Comparison of ENCODE assay signal across 17 cellular contexts in the genomic region with DNA sequence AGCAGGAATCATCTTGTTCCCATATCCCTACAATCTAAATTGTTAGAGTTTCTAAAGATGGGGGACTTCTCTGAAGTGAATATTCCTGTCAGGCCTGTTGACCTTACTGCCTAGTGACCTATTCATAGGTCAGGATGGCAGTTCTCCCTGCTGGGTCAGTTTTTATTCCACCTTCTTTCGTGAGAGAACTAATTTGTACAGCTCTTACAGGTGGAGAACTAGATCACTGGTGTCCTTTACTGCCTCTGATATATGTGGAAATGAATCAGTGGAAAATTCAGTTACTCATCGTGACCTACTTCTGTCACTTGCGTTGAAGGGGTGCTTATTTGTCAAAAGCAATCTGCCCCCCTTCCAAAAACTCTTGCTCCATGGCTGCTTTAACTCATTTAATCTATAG.
DNase-seq lines count a peak whose midpoint lies in the region; ATAC-seq and TF ChIP-seq lines count a peak whose summit lies in the region.
"Had no signal": no experiment of that assay in that cellular context is flagged by ENCODE, and none has a peak within 500 bp of the region (broad histone marks: within the 10 kb centered on the region; RNA-seq: fewer than 3 reads in every experiment).

No MANE protein-coding gene starts in this region.

- H3K27ac Mint-ChIP-seq in activated CD8-positive, alpha-beta T cell treated with anti-CD3 and anti-CD28 coated beads, Interleukin-2, amount 10 ng/mL, durations not matched to agents 7 days and 5 days = no peak overlapping the region
- H3K27ac Mint-ChIP-seq in Caco-2 (ENCODE audit: unreplicated experiment) = no peak overlapping the region

- H3K27me3 ChIP-seq in heart right ventricle = no peaks in the 10 kb centered on the region
- no peaks in the 10 kb centered on the region for H3K27me3 ChIP-seq in skeletal muscle tissue (ENCODE audit: control insufficient read depth in 3 of 3, insufficient read depth in 3 of 3, low read length in 3 of 3)
- no peaks in the 10 kb centered on the region for H3K27me3 ChIP-seq in neuronal stem cell (ENCODE audit: control insufficient read depth in 3 of 3, insufficient read depth in 3 of 3, low read depth in 1 of 3, low read length in 3 of 3)
- H3K27me3 ChIP-seq in Caco-2 (replicated peaks; ENCODE audit: control insufficient read depth, insufficient read depth, low read length) = no peaks in the 10 kb centered on the region

- no peaks in the 10 kb centered on the region for H3K9me3 Mint-ChIP-seq in activated T-cell treated with anti-CD3 and anti-CD28 coated beads, Interleukin-2, amount 50 U/mL, for 4 hours
- no peaks in the 10 kb centered on the region for H3K9me3 Mint-ChIP-seq in activated CD8-positive, alpha-beta T cell treated with anti-CD3 and anti-CD28 coated beads, Interleukin-2, amount 10 ng/mL, durations not matched to agents 7 days and 5 days (ENCODE audit: insufficient read depth)
- H3K9me3 Mint-ChIP-seq in Caco-2 (ENCODE audit: unreplicated experiment) = no peaks in the 10 kb centered on the region

- intact Hi-C loops in heart right ventricle (cut with DNase I) = loop anchor here in 1 of 10 donors (2.0 kb wide), 1 partner anchor 17 kb away; no protein-coding TSS in a partner anchor
- intact Hi-C loops in Caco-2 (cut with micrococcal nuclease; ENCODE audit: unreplicated experiment) = no loop called here

- H3K4me3 ChIP-seq in heart right ventricle = no peak overlapping the region
- H3K4me3 ChIP-seq in skeletal muscle tissue (ENCODE audit: low read length in 3 of 3) = no peak overlapping the region
- no peak overlapping the region for H3K4me3 ChIP-seq in neuronal stem cell (ENCODE audit: low read length in 2 of 2)
- no peak overlapping the region for H3K4me3 ChIP-seq in Caco-2 (ENCODE audit: low read depth, low read length)
- H3K4me3 ChIP-seq: GM12878 had no signal

- no peaks in the 10 kb centered on the region for H3K79me1 ChIP-seq in neuronal stem cell (ENCODE audit: low read depth, low read length)

- H3K27ac ChIP-seq in heart right ventricle = peak overlapping the region in 7 of 10 donors; percentile 11 to 62 (median 35)
- peak overlapping the region; percentile 72 for H3K27ac ChIP-seq in skeletal muscle tissue (ENCODE audit: low read depth, low read length)
- no peak overlapping the region for H3K27ac ChIP-seq in neuronal stem cell (replicated peaks; ENCODE audit: low read length)

- POLR2A ChIA-PET in activated CD8-positive, alpha-beta T cell treated with anti-CD3 and anti-CD28 coated beads, Interleukin-2, amount 10 ng/mL, durations not matched to agents 7 days and 5 days (lab: Charles Lee) = no interaction called here
- POLR2A ChIA-PET in Caco-2 (lab: Charles Lee) = no interaction called here

- no peaks in the 10 kb centered on the region for H3K9me3 ChIP-seq in heart right ventricle
- no peaks in the 10 kb centered on the region for H3K9me3 ChIP-seq in skeletal muscle tissue (ENCODE audit: control insufficient read depth in 3 of 3, low read length in 3 of 3)
- no peaks in the 10 kb centered on the region for H3K9me3 ChIP-seq in neuronal stem cell (replicated peaks in 1 of 2; ENCODE audit: control insufficient read depth in 2 of 2, insufficient read depth in 1 of 2, low read depth in 1 of 2, low read length in 2 of 2)
- H3K9me3 ChIP-seq in Caco-2 = no peaks in the 10 kb centered on the region

- H3K4me1 Mint-ChIP-seq in activated T-cell treated with anti-CD3 and anti-CD28 coated beads, Interleukin-2, amount 50 U/mL, for 4 hours (ENCODE audit: low read depth) = peaks cover 60% of the 10 kb centered on the region
- H3K4me1 Mint-ChIP-seq in activated CD8-positive, alpha-beta T cell treated with anti-CD3 and anti-CD28 coated beads, Interleukin-2, amount 10 ng/mL, durations not matched to agents 7 days and 5 days (ENCODE audit: low read depth) = peaks cover 14% of the 10 kb centered on the region
- H3K4me1 Mint-ChIP-seq in Caco-2 (ENCODE audit: low read depth, unreplicated experiment) = peaks cover 50% of the 10 kb centered on the region

- 44 to 49% methylated on average over 3 of the region's 3 CpGs for WGBS in heart right ventricle, 2 donors
- no CpG with 5 or more reads among the region's 3 CpGs for WGBS in neuronal stem cell (ENCODE audit: extremely low coverage in 2 of 2, insufficient read length in 2 of 2, insufficient replicate concordance in 1 of 2), 2 donors

- H2BK12ac ChIP-seq in neuronal stem cell (ENCODE audit: low read length) = no peak overlapping the region

- ATAC-seq in activated T-cell treated with anti-CD3 and anti-CD28 coated beads, Interleukin-2, amount 50 U/mL, for 4 hours = peak; percentile 90
- ATAC-seq in activated CD8-positive, alpha-beta T cell treated with anti-CD3 and anti-CD28 coated beads, Interleukin-2, amount 10 ng/mL, durations not matched to agents 7 days and 5 days = peak; percentile 33
- peak in 4 of 8 donors; percentile 23 to 60 (median 36) for ATAC-seq in heart right ventricle
- ATAC-seq: GM12878 had no signal

- no TSS peak for BruUV-seq in Caco-2 (replicated peaks; lab: Mats Ljungman, UMichigan)

- H3K27me3 Mint-ChIP-seq in activated T-cell treated with anti-CD3 and anti-CD28 coated beads, Interleukin-2, amount 50 U/mL, for 4 hours (ENCODE audit: low read depth) = no peaks in the 10 kb centered on the region
- no peaks in the 10 kb centered on the region for H3K27me3 Mint-ChIP-seq in activated CD8-positive, alpha-beta T cell treated with anti-CD3 and anti-CD28 coated beads, Interleukin-2, amount 10 ng/mL, durations not matched to agents 7 days and 5 days (ENCODE audit: low read depth)
- no peaks in the 10 kb centered on the region for H3K27me3 Mint-ChIP-seq in Caco-2 (ENCODE audit: insufficient read depth, unreplicated experiment)

- no peak overlapping the region for H4K91ac ChIP-seq in neuronal stem cell (ENCODE audit: low read depth, low read length, poor library complexity)

- no peak for DNase-seq in activated T-cell treated with anti-CD3 and anti-CD28 coated beads, Interleukin-2, amount 50 U/mL, for 4 hours
- DNase-seq in activated T-cell treated with anti-CD3 and anti-CD28 coated beads, Interleukin-2, amount 50 U/mL, for 1 hour = no peak
- no peak for DNase-seq in activated CD8-positive, alpha-beta T cell treated with anti-CD3 and anti-CD28 coated beads, Interleukin-2, amount 10 ng/mL, durations not matched to agents 7 days and 5 days
- DNase-seq in heart right ventricle (no peak), neuronal stem cell (ENCODE audit: low spot score) (no peak), Caco-2 (no peak), DMS114 treated with DMSO at 0.1 percent for 48 hours (lab: John Stamatoyannopoulos, UW; ENCODE audit: unreplicated experiment) (no peak)
- DNase-seq: amygdala; COR-L47; GOT3; islet precursor cell; midbrain; NCI-H1930; nucleus accumbens; stimulated activated naive CD4-positive, alpha-beta T cell treated with Interleukin-2 at 50 U/mL for 16 hours had no signal

- no peak overlapping the region for H3K14ac ChIP-seq in neuronal stem cell (ENCODE audit: low read length)

- H2AK5ac ChIP-seq in neuronal stem cell (ENCODE audit: low read depth, low read length) = no peak overlapping the region

- no peak overlapping the region for H4K8ac ChIP-seq in neuronal stem cell (ENCODE audit: low read depth, low read length)

- peaks cover 7% of the 10 kb centered on the region for H3K36me3 Mint-ChIP-seq in activated T-cell treated with anti-CD3 and anti-CD28 coated beads, Interleukin-2, amount 50 U/mL, for 4 hours (ENCODE audit: insufficient read depth)
- peaks cover 4% of the 10 kb centered on the region for H3K36me3 Mint-ChIP-seq in activated CD8-positive, alpha-beta T cell treated with anti-CD3 and anti-CD28 coated beads, Interleukin-2, amount 10 ng/mL, durations not matched to agents 7 days and 5 days (ENCODE audit: low read depth)
- H3K36me3 Mint-ChIP-seq in Caco-2 (ENCODE audit: insufficient read depth, unreplicated experiment) = peaks cover 11% of the 10 kb centered on the region

- no peaks in the 10 kb centered on the region for H3K36me3 ChIP-seq in heart right ventricle
- H3K36me3 ChIP-seq in skeletal muscle tissue (ENCODE audit: control insufficient read depth in 3 of 3, insufficient read depth in 3 of 3, low read length in 3 of 3) = no peaks in the 10 kb centered on the region
- H3K36me3 ChIP-seq in neuronal stem cell (replicated peaks in 1 of 2; ENCODE audit: control insufficient read depth in 2 of 2, insufficient read depth in 2 of 2, low read length in 2 of 2) = no peaks in the 10 kb centered on the region
- no peaks in the 10 kb centered on the region; the same call in 1 of the 2 replicates for H3K36me3 ChIP-seq in Caco-2 (ENCODE audit: control insufficient read depth, insufficient read depth, low read length)

- H2BK120ac ChIP-seq in neuronal stem cell (ENCODE audit: low read depth, low read length) = no peak overlapping the region

- H3K4ac ChIP-seq in neuronal stem cell (ENCODE audit: low read length) = no peak overlapping the region

- H2BK5ac ChIP-seq in neuronal stem cell (ENCODE audit: low read length) = no peak overlapping the region

- H3K9ac ChIP-seq in skeletal muscle tissue (ENCODE audit: low read depth in 1 of 3, low read length in 3 of 3) (peak overlapping the region in 1 of 3 donors; percentile 25), neuronal stem cell (ENCODE audit: low read depth, low read length, poor library complexity) (no peak overlapping the region)

- no peak overlapping the region for H3K4me2 ChIP-seq in neuronal stem cell (ENCODE audit: insufficient read depth, low read length, poor library complexity, severe bottlenecking)

- peak overlapping the region; percentile 19 for H3K4me3 Mint-ChIP-seq in activated T-cell treated with anti-CD3 and anti-CD28 coated beads, Interleukin-2, amount 50 U/mL, for 4 hours
- H3K4me3 Mint-ChIP-seq in activated CD8-positive, alpha-beta T cell treated with anti-CD3 and anti-CD28 coated beads, Interleukin-2, amount 10 ng/mL, durations not matched to agents 7 days and 5 days = no peak overlapping the region
- H3K4me3 Mint-ChIP-seq in Caco-2 (ENCODE audit: unreplicated experiment) = no peak overlapping the region

- H2AFZ ChIP-seq in neuronal stem cell (ENCODE audit: low read length) = no peak overlapping the region

- H2BK15ac ChIP-seq in neuronal stem cell (ENCODE audit: low read length) = no peak overlapping the region

- CTCF ChIA-PET in activated CD8-positive, alpha-beta T cell treated with anti-CD3 and anti-CD28 coated beads, Interleukin-2, amount 10 ng/mL, durations not matched to agents 7 days and 5 days (lab: Charles Lee) = no interaction called here
- CTCF ChIA-PET in Caco-2 (lab: Charles Lee) = no interaction called here

- no peak overlapping the region for H3K18ac ChIP-seq in neuronal stem cell (ENCODE audit: low read length)

- TF ChIP-seq CTCF in heart right ventricle (IDR thresholded peaks at IDR 0.05) = no peak
- TF ChIP-seq CTCF in Caco-2 (IDR thresholded peaks at IDR 0.05; ENCODE audit: insufficient read depth in 1 of 2, low read depth in 1 of 2, low read length in 1 of 2, severe bottlenecking in 1 of 2, unreplicated experiment in 1 of 2) = no peak

- peaks cover 10 to 84% (median 72%) of the 10 kb centered on the region in 9 donors for H3K4me1 ChIP-seq in heart right ventricle
- H3K4me1 ChIP-seq in skeletal muscle tissue (ENCODE audit: control insufficient read depth in 3 of 3, insufficient read depth in 3 of 3, low read length in 3 of 3) = peaks cover 29 to 41% (median 34%) of the 10 kb centered on the region in 3 donors
- H3K4me1 ChIP-seq in neuronal stem cell (ENCODE audit: control insufficient read depth in 2 of 2, insufficient read depth in 1 of 2, low read depth in 1 of 2, low read length in 2 of 2) = peaks cover 0 to 4% of the 10 kb centered on the region in 2 donors
- H3K4me1 ChIP-seq in Caco-2 = peaks cover 61% of the 10 kb centered on the region

- H3K23ac ChIP-seq in neuronal stem cell (ENCODE audit: low read depth, low read length, poor library complexity) = no peak overlapping the region
